In the genomic region with DNA sequence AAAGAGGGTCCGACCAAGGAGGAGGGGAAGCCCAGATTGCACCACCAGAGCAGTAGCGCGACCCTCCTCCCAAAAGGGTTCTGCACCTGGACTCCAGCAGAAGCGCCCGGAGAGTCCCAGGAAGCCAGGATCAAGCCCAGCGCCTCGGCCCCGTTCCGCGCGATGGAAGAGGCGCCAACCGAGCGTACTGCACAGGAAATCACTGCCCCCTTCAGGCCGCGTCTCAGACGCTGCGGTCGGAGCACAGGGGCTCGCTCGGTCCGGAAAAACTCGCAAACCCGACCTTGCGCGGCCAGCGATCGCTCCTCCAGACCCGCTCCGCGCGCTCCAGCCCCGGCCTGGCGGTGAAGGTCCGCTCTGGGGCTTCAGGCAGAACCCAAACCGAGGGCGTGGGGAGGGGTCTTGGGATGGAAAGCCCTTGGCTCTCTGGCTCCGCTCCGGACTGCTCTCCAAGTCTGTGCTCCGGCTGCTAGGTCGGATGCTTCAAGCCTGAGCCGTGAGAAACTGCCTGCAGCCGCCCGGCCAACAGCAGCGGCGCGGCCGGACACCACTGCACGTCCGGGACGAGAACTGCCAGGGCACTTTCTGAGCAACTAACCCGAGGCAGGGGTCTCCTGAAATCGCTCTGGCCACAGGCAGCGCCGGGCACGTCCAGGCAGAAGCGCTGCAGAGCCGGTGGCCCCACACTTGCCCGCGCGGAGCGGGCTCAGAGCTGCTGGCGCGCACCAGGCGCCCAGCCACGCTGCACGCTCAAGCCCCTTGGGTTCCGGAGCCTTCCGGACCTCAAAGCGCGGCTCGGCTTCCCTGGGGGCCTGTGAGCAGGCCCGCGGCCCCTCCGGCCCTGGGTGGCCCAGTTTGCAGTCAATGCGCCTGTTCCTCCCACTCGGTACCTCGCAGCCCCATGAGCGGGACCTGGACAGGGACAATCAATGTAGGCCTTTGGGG, we compare ENCODE assay signal across 8 cellular contexts. TPM values are rescaled to one million over a fixed set of nuclear protein-coding genes. Genes with fewer than 3 reads are reported as not detected.
DNase-seq lines count a peak whose midpoint lies in the region; ATAC-seq lines count a peak whose summit lies in the region.

No MANE protein-coding gene starts in this region.

- H3K4me3 ChIP-seq in ectodermal cell (ENCODE audit: insufficient read depth, low read depth, low read length) = peak overlapping the region; percentile 29

- 3% methylated on average over 79 of the region's 79 CpGs for WGBS in ectodermal cell, 2 experiments

- H3K27me3 ChIP-seq in ectodermal cell (ENCODE audit: control insufficient read depth, insufficient read depth, low read length, poor library complexity, severe bottlenecking) = peaks cover 78% of the 10 kb centered on the region

- peak; percentile 15 for DNase-seq in COLO829 (ENCODE audit: low spot score)
- peak; percentile 19 for DNase-seq in H4 (ENCODE audit: low spot score)
- DNase-seq in NCI-H748 (lab: John Stamatoyannopoulos, UW; ENCODE audit: unreplicated experiment) = peak; percentile 89
- DNase-seq in lung microvascular endothelial cell (ENCODE audit: low read depth in 2 of 2) = peak; percentile 80 to 84
- DNase-seq in globus pallidus (ENCODE audit: low spot score) = no peak

- H3K9me3 ChIP-seq in ectodermal cell (ENCODE audit: control insufficient read depth, low read length) = no peaks in the 10 kb centered on the region

- H3K36me3 ChIP-seq in ectodermal cell (ENCODE audit: control insufficient read depth, insufficient read depth, low read length) = no peaks in the 10 kb centered on the region

- H3K27ac ChIP-seq in ectodermal cell (ENCODE audit: insufficient read depth, low read depth, low read length, poor library complexity, severe bottlenecking) = no peak overlapping the region

- ATAC-seq in HG03196 (IDR thresholded peaks at IDR 0.05; ENCODE audit: unreplicated experiment) = no peak
- no peak for ATAC-seq in GM19328 (IDR thresholded peaks at IDR 0.05; ENCODE audit: unreplicated experiment)

- peaks cover 12% of the 10 kb centered on the region for H3K4me1 ChIP-seq in ectodermal cell (ENCODE audit: control insufficient read depth, insufficient read depth, low read length)

RNA-seq across cellular contexts. Expression of gene GABBR2, which starts 1.3 kb away (rescaled TPM):
- total RNA-seq in H4 (2014; rRNA removed; shearing (Covaris generic)) = 0.37 and 0.91 TPM in 2 replicates
- polyA plus RNA-seq in ectodermal cell (2013, experiment 1 of 4) = 1.3 TPM
- 0.43 TPM for polyA plus RNA-seq in ectodermal cell (2013, experiment 2 of 4)
- 0.32 TPM for polyA plus RNA-seq in ectodermal cell (2013, experiment 3 of 4)
- 0.41 TPM for polyA plus RNA-seq in ectodermal cell (2013, experiment 4 of 4)
- total RNA-seq in lung microvascular endothelial cell = 1.2 and 5.9 TPM in 2 replicates
